Comparison of ENCODE assay signal across 1 cellular context in the genomic region with DNA sequence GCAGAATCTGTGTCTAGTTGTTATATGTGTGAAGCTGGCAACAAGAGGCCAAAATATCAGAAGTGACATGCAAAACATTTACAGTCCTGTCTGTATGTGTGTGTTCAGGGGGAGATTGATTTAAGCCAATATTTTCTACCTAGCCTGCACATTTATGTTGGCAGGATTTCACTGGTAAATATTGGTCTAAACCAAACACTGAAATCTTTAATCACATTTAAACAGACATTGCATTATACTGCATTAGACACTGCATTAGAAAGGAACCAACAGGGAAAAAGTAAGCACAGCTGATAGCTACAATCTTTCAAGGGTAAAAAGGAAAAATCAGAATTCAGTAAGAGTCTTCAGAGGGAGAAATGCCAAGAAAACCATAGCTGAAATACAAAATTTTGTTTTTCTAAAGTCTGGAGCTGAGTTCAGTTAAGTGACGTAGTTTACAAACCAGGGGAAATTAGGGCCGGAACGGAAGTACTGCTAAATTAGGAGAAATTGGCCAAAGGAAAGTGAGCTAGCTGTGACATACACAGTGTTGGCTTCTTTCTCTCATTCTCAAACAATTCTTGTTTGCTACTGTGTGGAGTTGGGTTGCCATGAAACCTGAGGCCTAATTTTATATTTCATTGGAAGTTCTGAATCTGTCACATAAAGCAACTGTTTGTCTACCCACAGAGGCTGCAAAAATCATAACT.
TF ChIP-seq lines count a peak whose summit lies in the region.

No MANE protein-coding gene starts in this region.

TF ChIP-seq in IMR-90, 13 proteins besides CTCF, POLR2A, EP300 and RAD21 (continued from another document):
- TF ChIP-seq, protein P1, sequence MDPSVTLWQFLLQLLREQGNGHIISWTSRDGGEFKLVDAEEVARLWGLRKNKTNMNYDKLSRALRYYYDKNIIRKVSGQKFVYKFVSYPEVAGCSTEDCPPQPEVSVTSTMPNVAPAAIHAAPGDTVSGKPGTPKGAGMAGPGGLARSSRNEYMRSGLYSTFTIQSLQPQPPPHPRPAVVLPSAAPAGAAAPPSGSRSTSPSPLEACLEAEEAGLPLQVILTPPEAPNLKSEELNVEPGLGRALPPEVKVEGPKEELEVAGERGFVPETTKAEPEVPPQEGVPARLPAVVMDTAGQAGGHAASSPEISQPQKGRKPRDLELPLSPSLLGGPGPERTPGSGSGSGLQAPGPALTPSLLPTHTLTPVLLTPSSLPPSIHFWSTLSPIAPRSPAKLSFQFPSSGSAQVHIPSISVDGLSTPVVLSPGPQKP (IDR thresholded peaks at IDR 0.05; ENCODE audit: borderline replicate concordance, low read depth, low read length) = no peak
- TF ChIP-seq MAFK (IDR thresholded peaks at IDR 0.05; ENCODE audit: low read depth, low read length) (no peak), SMC3 (IDR thresholded peaks at IDR 0.05; ENCODE audit: low read depth, low read length) (no peak), FOS (IDR thresholded peaks at IDR 0.05; ENCODE audit: low read depth, low read length) (no peak), CEBPB (IDR thresholded peaks at IDR 0.05; ENCODE audit: low read depth, low read length) (no peak), BHLHE40 (IDR thresholded peaks at IDR 0.05; ENCODE audit: low read depth, low read length) (no peak), CHD1 (IDR thresholded peaks at IDR 0.05; ENCODE audit: low read depth, low read length) (no peak), MXI1 (IDR thresholded peaks at IDR 0.05; ENCODE audit: borderline replicate concordance, low read depth, low read length) (no peak), RFX5 (IDR thresholded peaks at IDR 0.05; ENCODE audit: low read depth, low read length) (no peak), RCOR1 (IDR thresholded peaks at IDR 0.05; ENCODE audit: insufficient replicate concordance, low read length) (no peak), NFE2L2 (IDR thresholded peaks at IDR 0.05; ENCODE audit: low read depth, low read length) (no peak), MAZ (IDR thresholded peaks at IDR 0.05; ENCODE audit: borderline replicate concordance, low read depth, low read length) (no peak)
TF ChIP-seq in IMR-90: peak in this region for 0.
